Comparison of ENCODE assay signal across 8 cellular contexts in the genomic region with DNA sequence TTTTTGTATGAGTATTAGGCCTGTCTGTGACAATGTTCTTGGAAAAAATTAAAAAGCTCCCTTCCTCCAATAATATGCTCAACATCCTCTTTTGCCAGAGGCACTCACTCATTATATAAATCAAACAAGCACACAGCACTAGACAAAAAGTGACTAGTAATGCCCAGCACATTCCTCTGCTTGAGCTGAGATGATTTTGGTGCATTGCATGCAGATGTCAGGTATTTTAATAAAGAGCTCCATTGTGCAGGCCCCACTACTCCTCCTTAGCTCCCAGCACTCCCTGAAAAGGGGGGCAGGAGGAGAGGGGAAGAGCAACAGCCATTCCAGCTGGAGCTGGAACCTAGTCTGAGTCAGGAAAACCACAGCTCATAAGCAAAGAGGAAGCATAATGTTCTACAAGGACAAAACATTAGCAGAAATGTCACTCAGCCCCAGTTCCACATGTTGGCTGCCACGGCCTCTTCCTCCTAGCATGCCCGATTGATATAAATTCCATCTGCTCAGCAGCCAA.
A peak's percentile ranks its signal among the peaks of the same experiment; 100 is the strongest.
DNase-seq lines count a peak whose midpoint lies in the region; ATAC-seq and TF ChIP-seq lines count a peak whose summit lies in the region.

No MANE protein-coding gene starts in this region.

- H3K27ac ChIP-seq in brain microvascular endothelial cell (peak overlapping the region; percentile 52), transverse colon (peak overlapping the region; percentile 57 to 78 (median 68))

- no peak for TF ChIP-seq POLR2A in transverse colon (IDR thresholded peaks at IDR 0.05)

- TF ChIP-seq CTCF in brain microvascular endothelial cell (IDR thresholded peaks at IDR 0.05; ENCODE audit: low read depth, low read length, missing control alignments) (no peak), transverse colon (IDR thresholded peaks at IDR 0.05) (no peak)

- no peaks in the 10 kb centered on the region for H3K27me3 ChIP-seq in MG63
- H3K27me3 ChIP-seq in brain microvascular endothelial cell (replicated peaks): no peaks in the 10 kb centered on the region
- H3K27me3 ChIP-seq in transverse colon: no peaks in the 10 kb centered on the region

- H3K4me1 ChIP-seq in transverse colon: peaks cover 8 to 23% (median 13%) of the 10 kb centered on the region in 4 donors

- H3K4me3 ChIP-seq in MG63 (no peak overlapping the region), brain microvascular endothelial cell (ENCODE audit: low read depth, low read length) (no peak overlapping the region), transverse colon (no peak overlapping the region)

- intact Hi-C loops in transverse colon (cut with DNase I; ENCODE audit: low total_unique reads): no loop called here

- DNase-seq in MG63 (peak; percentile 71), brain microvascular endothelial cell (peak; percentile 40), left kidney (ENCODE audit: low read depth, low spot score) (peak; percentile 58), transverse colon (peak; percentile 13), NCI-H2227 (lab: John Stamatoyannopoulos, UW; ENCODE audit: unreplicated experiment) (no peak), NCI-H2029 treated with DMSO at 0.1 percent for 48 hours (lab: John Stamatoyannopoulos, UW) (no peak)
- DNase-seq in activated effector memory CD4-positive, alpha-beta T cell treated with anti-CD3 and anti-CD28 coated beads, Interleukin-2, amount 50 U/mL, for 16 hours: no peak

- no peaks in the 10 kb centered on the region for H3K9me3 ChIP-seq in MG63
- no peaks in the 10 kb centered on the region for H3K9me3 ChIP-seq in transverse colon

- ATAC-seq in activated CD4-positive, CD25-positive, alpha-beta regulatory T cell treated with anti-CD3 and anti-CD28 coated beads, Interleukin-2, amount 50 U/mL, for 24 hours: no peak

- no peaks in the 10 kb centered on the region for H3K36me3 ChIP-seq in MG63
- no peaks in the 10 kb centered on the region for H3K36me3 ChIP-seq in brain microvascular endothelial cell (replicated peaks)
- H3K36me3 ChIP-seq in transverse colon: no peaks in the 10 kb centered on the region

- 40 to 57% methylated on average over 2 of the region's 2 CpGs for WGBS in transverse colon (ENCODE audit: low coverage in 1 of 2), 2 donors

- TF ChIP-seq EP300 in transverse colon (IDR thresholded peaks at IDR 0.05; ENCODE audit: low read depth): no peak

- in situ Hi-C loops in brain microvascular endothelial cell (cut with HindIII; ENCODE audit: low pct_ligation_motif_present, low sequenced_read_pairs) (no loop called here), transverse colon (cut with MboI; ENCODE audit: low pct_ligation_motif_present in 1 of 4, low pct_unique_long_range_greater_than_20kb in 1 of 4, low sequenced_read_pairs in 3 of 4) (no loop called here)

Comparison
In these comparisons a context has a peak if more than half of its experiments do, and no peak if none do; other contexts are left out.
1. DNase-seq: peak in MG63 (single experiment), brain microvascular endothelial cell (single experiment), left kidney (single experiment) and transverse colon (single experiment); none in NCI-H2227 (single experiment), NCI-H2029 treated with DMSO at 0.1 percent for 48 hours (single experiment) and activated effector memory CD4-positive, alpha-beta T cell treated with anti-CD3 and anti-CD28 coated beads, Interleukin-2, amount 50 U/mL, for 16 hours (single experiment).